Comparison of ENCODE assay signal across 9 cellular contexts in genomic region chr2:37189452-37190153, GRCh38. TPM values are rescaled to one million over a fixed set of nuclear protein-coding genes. Genes with fewer than 3 reads are reported as not detected.
DNase-seq lines count a peak whose midpoint lies in the region; ATAC-seq and TF ChIP-seq lines count a peak whose summit lies in the region.
"Had no signal": no experiment of that assay in that cellular context is flagged by ENCODE, and none has a peak within 500 bp of the region (broad histone marks: within the 10 kb centered on the region; RNA-seq: fewer than 3 reads in every experiment).

No MANE protein-coding gene starts in this region.

- peak; percentile 69 for ATAC-seq in lung (ENCODE audit: insufficient read depth, low FRiP score)
- ATAC-seq in HG03045 (IDR thresholded peaks at IDR 0.05; ENCODE audit: unreplicated experiment) = no peak

- H3K27ac Mint-ChIP-seq in type B pancreatic cell = no peak overlapping the region
- H3K27ac Mint-ChIP-seq in CD4-positive, alpha-beta memory T cell = no peak overlapping the region

- peaks cover 5% of the 10 kb centered on the region for H3K27me3 Mint-ChIP-seq in type B pancreatic cell
- H3K27me3 Mint-ChIP-seq in CD4-positive, alpha-beta memory T cell = peaks cover 7 to 9% of the 10 kb centered on the region in 2 donors

- no peak overlapping the region for H3K4me3 Mint-ChIP-seq in type B pancreatic cell
- H3K4me3 Mint-ChIP-seq in CD4-positive, alpha-beta memory T cell = no peak overlapping the region

- peak overlapping the region in 1 of 2 donors; percentile 13 for H3K27ac ChIP-seq in lung (ENCODE audit: low read depth in 1 of 2, low read length in 1 of 2)
- H3K27ac ChIP-seq in CD4-positive, alpha-beta memory T cell (ENCODE audit: low read depth, low read length) = no peak overlapping the region

- H3K27me3 ChIP-seq in lung (ENCODE audit: control insufficient read depth, insufficient read depth) = no peaks in the 10 kb centered on the region
- no peaks in the 10 kb centered on the region for H3K27me3 ChIP-seq in CD4-positive, alpha-beta memory T cell (ENCODE audit: insufficient read depth, low read length)

- no peak overlapping the region for H3K4me3 ChIP-seq in lung
- no peak overlapping the region for H3K4me3 ChIP-seq in CD4-positive, alpha-beta memory T cell (ENCODE audit: low read length in 2 of 2)

- peaks cover 5% of the 10 kb centered on the region for H3K4me1 Mint-ChIP-seq in type B pancreatic cell (ENCODE audit: unreplicated experiment)
- no peaks in the 10 kb centered on the region for H3K4me1 Mint-ChIP-seq in CD4-positive, alpha-beta memory T cell

- no peaks in the 10 kb centered on the region for H3K9me3 Mint-ChIP-seq in type B pancreatic cell
- no peaks in the 10 kb centered on the region for H3K9me3 Mint-ChIP-seq in CD4-positive, alpha-beta memory T cell

- H3K9me3 ChIP-seq in lung (ENCODE audit: control insufficient read depth in 2 of 2, insufficient read depth in 1 of 2, low read length in 1 of 2) = no peaks in the 10 kb centered on the region
- H3K9me3 ChIP-seq in CD4-positive, alpha-beta memory T cell (ENCODE audit: control insufficient read depth in 1 of 2, low read length in 2 of 2) = no peaks in the 10 kb centered on the region

- H3K4me1 ChIP-seq in lung (ENCODE audit: control insufficient read depth in 2 of 2, insufficient read depth in 2 of 2, low read length in 2 of 2) = no peaks in the 10 kb centered on the region
- H3K4me1 ChIP-seq in CD4-positive, alpha-beta memory T cell (ENCODE audit: insufficient read depth, low read length) = no peaks in the 10 kb centered on the region

- no peaks in the 10 kb centered on the region for H3K36me3 Mint-ChIP-seq in type B pancreatic cell
- H3K36me3 Mint-ChIP-seq in CD4-positive, alpha-beta memory T cell = no peaks in the 10 kb centered on the region

- DNase-seq in CD1c-positive myeloid dendritic cell (ENCODE audit: extremely low spot score) (peak; percentile 33), LHCN-M2 (ENCODE audit: low read depth) (peak; percentile 84), amniotic stem cell (lab: John Stamatoyannopoulos, UW) (peak; percentile 46), lung (ENCODE audit: low spot score) (no peak), type B pancreatic cell (ENCODE audit: extremely low spot score, unreplicated experiment) (no peak), NCI-H1436 treated with DMSO at 0.1 percent for 48 hours (lab: John Stamatoyannopoulos, UW) (no peak)
- DNase-seq in CD4-positive, alpha-beta memory T cell = no peak
- DNase-seq: NCI-H526 had no signal

- WGBS in lung, 2 donors = 53 to 70% methylated on average over 6 of the region's 6 CpGs

- intact Hi-C loops in CD4-positive, alpha-beta memory T cell (cut with micrococcal nuclease) = no loop called here

- H3K36me3 ChIP-seq in lung (ENCODE audit: control insufficient read depth in 2 of 2, insufficient read depth in 2 of 2, low read length in 2 of 2) = no peaks in the 10 kb centered on the region
- H3K36me3 ChIP-seq in CD4-positive, alpha-beta memory T cell (ENCODE audit: insufficient read depth, low read length) = no peaks in the 10 kb centered on the region

- CTCF ChIA-PET in CD4-positive, alpha-beta memory T cell (lab: Charles Lee; ENCODE audit: partially characterized antibody) = interaction anchor here (0.9 to 1.6 kb wide), 2 partner anchors 8 to 21 kb away, joined by 3 read pairs; no protein-coding TSS in a partner anchor

- no peak for TF ChIP-seq CTCF in lung (IDR thresholded peaks at IDR 0.05; ENCODE audit: control extremely low read depth, extremely low read depth)
- TF ChIP-seq CTCF in type B pancreatic cell (conservative IDR thresholded peaks at IDR 0.05) = no peak

- POLR2A ChIA-PET in CD4-positive, alpha-beta memory T cell (lab: Charles Lee; ENCODE audit: partially characterized antibody) = no interaction called here

RNA-seq across cellular contexts. Expression of gene SULT6B1, which starts 1.1 kb away (rescaled TPM):
- total RNA-seq in LHCN-M2 (2014; rRNA removed) (not detected in 2 replicates), lung (not detected), type B pancreatic cell (ENCODE audit: low replicate concordance) (not detected in 2 replicates)
- not detected for polyA plus RNA-seq in LHCN-M2 (2012)
- not detected for polyA plus RNA-seq in lung
- not detected for total RNA-seq in CD4-positive, alpha-beta memory T cell
- polyA plus RNA-seq in CD4-positive, alpha-beta memory T cell = not detected

RNA-seq across cellular contexts. Expression of gene CEBPZOS, which starts 6.7 kb away (rescaled TPM):
- total RNA-seq in LHCN-M2 (2014; rRNA removed) (23.4 and 27.8 TPM in 2 replicates), lung (10 to 100 TPM; 28.9 to 30.3 TPM), type B pancreatic cell (ENCODE audit: low replicate concordance) (7.4 TPM in 1 of 2 replicates, not detected in the other)
- 18.9 TPM for polyA plus RNA-seq in LHCN-M2 (2012)
- 10 to 100 TPM; 19.5 to 59.4 TPM for polyA plus RNA-seq in lung
- 10 to 100 TPM; 39.6 to 41.0 TPM for total RNA-seq in CD4-positive, alpha-beta memory T cell
- polyA plus RNA-seq in CD4-positive, alpha-beta memory T cell = 10 to 100 TPM; 41.3 to 44.8 TPM

RNA-seq across cellular contexts. Expression of gene EIF2AK2, which starts 32.8 kb away (rescaled TPM):
- total RNA-seq in LHCN-M2 (2014; rRNA removed) = 32.8 and 41.1 TPM in 2 replicates
- polyA plus RNA-seq in LHCN-M2 (2012) = 9.6 TPM
- 10 to 100 TPM; 30.2 to 40.1 TPM for total RNA-seq in lung
- 1 to 10 TPM; 7.5 to 9.5 TPM for polyA plus RNA-seq in lung
- total RNA-seq in type B pancreatic cell (ENCODE audit: low replicate concordance) = 34.9 and 37.9 TPM in 2 replicates
- 10 to 100 TPM; 28.8 to 31.6 TPM for total RNA-seq in CD4-positive, alpha-beta memory T cell
- 10 to 100 TPM; 14.6 to 44.1 TPM for polyA plus RNA-seq in CD4-positive, alpha-beta memory T cell

RNA-seq across cellular contexts. Expression of gene CEBPZ, which starts 41.8 kb away (rescaled TPM):
- total RNA-seq in LHCN-M2 (2014; rRNA removed) (45.4 and 50.4 TPM in 2 replicates), lung (10 to 100 TPM; 36.7 to 51.3 TPM), type B pancreatic cell (ENCODE audit: low replicate concordance) (42.5 and 52.6 TPM in 2 replicates)
- 12.0 TPM for polyA plus RNA-seq in LHCN-M2 (2012)
- 10 to 100 TPM; 38.6 to 66.7 TPM for polyA plus RNA-seq in lung
- 10 to 100 TPM; 68.5 to 70.9 TPM for total RNA-seq in CD4-positive, alpha-beta memory T cell
- polyA plus RNA-seq in CD4-positive, alpha-beta memory T cell = 10 to 100 TPM; 28.3 to 43.5 TPM

RNA-seq across cellular contexts. Expression of gene NDUFAF7, which starts 41.9 kb away (rescaled TPM):
- total RNA-seq in LHCN-M2 (2014; rRNA removed) = 11.8 and 13.6 TPM in 2 replicates
- polyA plus RNA-seq in LHCN-M2 (2012) = 4.9 TPM
- 10 to 100 TPM; 13.1 to 25.3 TPM for total RNA-seq in lung
- polyA plus RNA-seq in lung = 10 to 100 TPM in 1 of 2 donors, 1 to 10 TPM in 1; 9.2 to 16.4 TPM
- 19.7 and 25.5 TPM in 2 replicates for total RNA-seq in type B pancreatic cell (ENCODE audit: low replicate concordance)
- 10 to 100 TPM; 36.8 to 37.9 TPM for total RNA-seq in CD4-positive, alpha-beta memory T cell
- 10 to 100 TPM in 1 of 2 donors, 1 to 10 TPM in 1; 7.4 to 10.1 TPM for polyA plus RNA-seq in CD4-positive, alpha-beta memory T cell

Comparison
In these comparisons a context has a peak if more than half of its experiments do, and no peak if none do; other contexts are left out.
1. DNase-seq: peak in CD1c-positive myeloid dendritic cell (single experiment), LHCN-M2 (single experiment) and amniotic stem cell (single experiment); none in lung (single experiment), type B pancreatic cell (single experiment), NCI-H1436 treated with DMSO at 0.1 percent for 48 hours (single experiment) and CD4-positive, alpha-beta memory T cell (0 of 5).